Comparison of ENCODE assay signal across 22 cellular contexts in the genomic region with DNA sequence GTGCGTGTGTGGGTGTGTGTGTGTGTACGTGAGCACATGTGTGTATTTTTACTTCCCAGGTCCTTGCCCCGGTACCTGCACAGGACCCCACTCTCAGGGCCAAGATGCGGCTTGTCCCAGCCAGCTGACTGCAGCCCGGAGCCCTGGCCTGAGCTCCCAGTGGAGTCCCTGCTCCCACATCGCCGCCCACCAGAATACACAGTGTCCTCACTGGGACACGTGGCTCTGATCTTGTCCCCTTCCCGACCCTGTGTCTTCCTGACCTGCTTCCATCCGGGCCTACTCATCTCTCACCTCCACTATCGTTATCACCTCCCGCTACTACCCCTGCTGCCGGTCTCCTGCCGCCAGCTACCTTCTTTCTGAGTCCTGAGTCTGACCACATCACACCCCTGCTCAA.
DNase-seq lines count a peak whose midpoint lies in the region; FAIRE-seq and TF ChIP-seq lines count a peak whose summit lies in the region.
"Had no signal": no experiment of that assay in that cellular context is flagged by ENCODE, and none has a peak within 500 bp of the region (broad histone marks: within the 10 kb centered on the region; RNA-seq: fewer than 3 reads in every experiment).

No MANE protein-coding gene starts in this region.

- no peak for FAIRE-seq in kidney (lab: Jason Lieb, UNC)
- FAIRE-seq: D721Med, H54 had no signal

- TF ChIP-seq CTCF in kidney (IDR thresholded peaks at IDR 0.05; ENCODE audit: borderline replicate concordance, extremely low read depth, insufficient read depth) = no peak
- TF ChIP-seq CTCF in neural crest cell (conservative IDR thresholded peaks at IDR 0.05) = no peak
- TF ChIP-seq CTCF in transverse colon (IDR thresholded peaks at IDR 0.05) = no peak

- no peak for TF ChIP-seq POLR2A in transverse colon (IDR thresholded peaks at IDR 0.05)

- no peak for DNase-seq in activated naive CD4-positive, alpha-beta T cell treated with anti-CD3 and anti-CD28 coated beads for 36 hours
- DNase-seq in kidney = peak; percentile 59
- DNase-seq in neural crest cell (ENCODE audit: low read depth, low spot score) = no peak
- peak; percentile 2 for DNase-seq in transverse colon
- DNase-seq in GM03348 (ENCODE audit: low spot score) = no peak
- no peak for DNase-seq in SIG-M5 treated with dmso at 0.1 percent for 504 hours (lab: John Stamatoyannopoulos, UW; ENCODE audit: unreplicated experiment)
- DNase-seq in epidermal melanocyte (ENCODE audit: insufficient read length, low spot score) = no peak
- DNase-seq: 8988T, DMS53, GDM1, IMR-90, NCI-H1092 treated with DMSO at 0.1 percent for 48 hours, NCI-H2029, NCI-H226, NCI-H510A treated with DMSO at 0.1 percent for 48 hours, NCI-H748 treated with DMSO at 0.1 percent for 48 hours, SIG-M5 had no signal

- in situ Hi-C loops in transverse colon (cut with MboI; ENCODE audit: low pct_ligation_motif_present in 1 of 4, low pct_unique_long_range_greater_than_20kb in 1 of 4, low sequenced_read_pairs in 3 of 4) = no loop called here

- no peaks in the 10 kb centered on the region for H3K4me1 ChIP-seq in kidney (ENCODE audit: control insufficient read depth in 1 of 2, insufficient read depth in 1 of 2, low read depth in 1 of 2, low read length in 2 of 2)
- H3K4me1 ChIP-seq in transverse colon = no peaks in the 10 kb centered on the region

- no peaks in the 10 kb centered on the region for H3K4me1 Mint-ChIP-seq in activated naive CD4-positive, alpha-beta T cell treated with anti-CD3 and anti-CD28 coated beads, Interleukin-2, amount 50 U/mL, for 24 hours
- no peaks in the 10 kb centered on the region for H3K4me1 Mint-ChIP-seq in activated naive CD4-positive, alpha-beta T cell treated with anti-CD3 and anti-CD28 coated beads for 36 hours (ENCODE audit: low read depth)
- H3K4me1 Mint-ChIP-seq in neural crest cell = peaks cover 7% of the 10 kb centered on the region

- H3K27me3 Mint-ChIP-seq in activated naive CD4-positive, alpha-beta T cell treated with anti-CD3 and anti-CD28 coated beads, Interleukin-2, amount 50 U/mL, for 24 hours = peaks cover 1% of the 10 kb centered on the region
- no peaks in the 10 kb centered on the region for H3K27me3 Mint-ChIP-seq in activated naive CD4-positive, alpha-beta T cell treated with anti-CD3 and anti-CD28 coated beads for 36 hours (ENCODE audit: low read depth)
- no peaks in the 10 kb centered on the region for H3K27me3 Mint-ChIP-seq in neural crest cell (ENCODE audit: low read depth)

- H3K9me3 ChIP-seq in kidney (ENCODE audit: control insufficient read depth in 1 of 2, low read length in 2 of 2) (no peaks in the 10 kb centered on the region), transverse colon (no peaks in the 10 kb centered on the region)

- H3K27me3 ChIP-seq in transverse colon = no peaks in the 10 kb centered on the region

- intact Hi-C loops in activated naive CD4-positive, alpha-beta T cell treated with anti-CD3 and anti-CD28 coated beads for 36 hours (cut with micrococcal nuclease) = no loop called here
- intact Hi-C loops in kidney (cut with DNase I) = no loop called here
- intact Hi-C loops in transverse colon (cut with DNase I; ENCODE audit: low total_unique reads) = no loop called here

- WGBS in transverse colon (ENCODE audit: low coverage in 1 of 2), 2 donors = 79 to 100% methylated on average over 1 to 13 of the region's 14 CpGs

- H3K9ac ChIP-seq in kidney (ENCODE audit: low read length in 2 of 2) = no peak overlapping the region
- H3K9ac ChIP-seq: KMS-11 had no signal

- H3K9me3 Mint-ChIP-seq in activated naive CD4-positive, alpha-beta T cell treated with anti-CD3 and anti-CD28 coated beads, Interleukin-2, amount 50 U/mL, for 24 hours = no peaks in the 10 kb centered on the region
- no peaks in the 10 kb centered on the region for H3K9me3 Mint-ChIP-seq in activated naive CD4-positive, alpha-beta T cell treated with anti-CD3 and anti-CD28 coated beads for 36 hours
- H3K9me3 Mint-ChIP-seq in neural crest cell = no peaks in the 10 kb centered on the region

- H3K4me3 ChIP-seq in kidney (ENCODE audit: low read length in 2 of 2) = no peak overlapping the region
- no peak overlapping the region for H3K4me3 ChIP-seq in transverse colon

- H3K27ac ChIP-seq in kidney (ENCODE audit: low read depth in 2 of 2, low read length in 2 of 2) = no peak overlapping the region
- no peak overlapping the region for H3K27ac ChIP-seq in transverse colon
- H3K27ac ChIP-seq: C4-2B, KMS-11 had no signal

- no peaks in the 10 kb centered on the region for H3K36me3 Mint-ChIP-seq in activated naive CD4-positive, alpha-beta T cell treated with anti-CD3 and anti-CD28 coated beads, Interleukin-2, amount 50 U/mL, for 24 hours
- no peaks in the 10 kb centered on the region for H3K36me3 Mint-ChIP-seq in activated naive CD4-positive, alpha-beta T cell treated with anti-CD3 and anti-CD28 coated beads for 36 hours (ENCODE audit: low read depth)
- H3K36me3 Mint-ChIP-seq in neural crest cell (ENCODE audit: low read depth) = no peaks in the 10 kb centered on the region

- H3K36me3 ChIP-seq in kidney (ENCODE audit: control insufficient read depth in 1 of 2, insufficient read depth in 2 of 2, low read length in 2 of 2) = no peaks in the 10 kb centered on the region
- no peaks in the 10 kb centered on the region for H3K36me3 ChIP-seq in transverse colon

- no peak overlapping the region for H3K4me3 Mint-ChIP-seq in activated naive CD4-positive, alpha-beta T cell treated with anti-CD3 and anti-CD28 coated beads, Interleukin-2, amount 50 U/mL, for 24 hours
- H3K4me3 Mint-ChIP-seq in activated naive CD4-positive, alpha-beta T cell treated with anti-CD3 and anti-CD28 coated beads for 36 hours = no peak overlapping the region
- H3K4me3 Mint-ChIP-seq in neural crest cell = no peak overlapping the region

- peak overlapping the region; percentile 70 for H3K27ac Mint-ChIP-seq in activated naive CD4-positive, alpha-beta T cell treated with anti-CD3 and anti-CD28 coated beads, Interleukin-2, amount 50 U/mL, for 24 hours
- no peak overlapping the region for H3K27ac Mint-ChIP-seq in activated naive CD4-positive, alpha-beta T cell treated with anti-CD3 and anti-CD28 coated beads for 36 hours
- peak overlapping the region; percentile 50 for H3K27ac Mint-ChIP-seq in neural crest cell (ENCODE audit: unreplicated experiment)

- no peak for TF ChIP-seq EP300 in transverse colon (IDR thresholded peaks at IDR 0.05; ENCODE audit: low read depth)

- CTCF ChIA-PET in activated naive CD4-positive, alpha-beta T cell treated with anti-CD3 and anti-CD28 coated beads for 36 hours (lab: Charles Lee) = no interaction called here

Comparison
In these comparisons a context has a peak if more than half of its experiments do, and no peak if none do; other contexts are left out.
1. DNase-seq: peak in kidney (single experiment) and transverse colon (single experiment); none in activated naive CD4-positive, alpha-beta T cell treated with anti-CD3 and anti-CD28 coated beads for 36 hours (single experiment), neural crest cell (single experiment), GM03348 (single experiment), SIG-M5 treated with dmso at 0.1 percent for 504 hours (single experiment) and epidermal melanocyte (single experiment).